8 cellular contexts compared by ENCODE assay signal in the genomic region with DNA sequence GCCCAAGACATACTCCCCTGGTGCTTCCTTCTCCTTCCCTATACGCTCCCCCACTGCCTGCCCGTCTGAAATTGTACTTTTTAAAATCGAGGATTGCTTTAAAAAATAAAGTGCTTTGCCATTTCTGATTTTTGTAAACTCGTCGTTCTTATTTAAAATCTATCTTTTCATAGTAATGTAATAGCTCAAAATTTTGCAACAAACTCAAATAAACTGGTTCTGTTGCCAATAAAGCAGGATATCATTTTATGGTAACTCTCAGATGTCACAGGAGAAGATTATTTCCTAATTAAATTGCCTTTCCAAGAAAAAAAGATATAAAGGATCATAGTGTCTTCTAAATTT. TPM values are rescaled to one million over a fixed set of nuclear protein-coding genes. Genes with fewer than 3 reads are reported as not detected.
A peak's percentile ranks its signal among the peaks of the same experiment; 100 is the strongest.
DNase-seq lines count a peak whose midpoint lies in the region; ATAC-seq, FAIRE-seq and TF ChIP-seq lines count a peak whose summit lies in the region.

No MANE protein-coding gene starts in this region.

- no peaks in the 10 kb centered on the region for H3K9me3 ChIP-seq in A673 (ENCODE audit: low read depth, low read length, poor library complexity, severe bottlenecking)
- no peaks in the 10 kb centered on the region for H3K9me3 ChIP-seq in muscle layer of duodenum (ENCODE audit: control insufficient read depth in 1 of 2, low read length in 2 of 2)
- H3K9me3 ChIP-seq in aorta (ENCODE audit: control insufficient read depth, low read length), result no peaks in the 10 kb centered on the region

- H3K4me3 ChIP-seq in A673 (ENCODE audit: low read depth, low read length, poor library complexity, severe bottlenecking) (peak overlapping the region; percentile 57), choroid plexus epithelial cell (ENCODE audit: low read depth, low read length) (peak overlapping the region; percentile 67), muscle layer of duodenum (ENCODE audit: low read depth in 1 of 2, low read length in 2 of 2) (peak overlapping the region; percentile 62 to 79), aorta (ENCODE audit: low read length in 2 of 2) (peak overlapping the region in 1 of 2 donors; percentile 82)

- no peaks in the 10 kb centered on the region for H3K36me3 Mint-ChIP-seq in IgD-negative memory B cell

- BruUV-seq in A673 (replicated peaks; lab: Mats Ljungman, UMichigan), result no TSS peak

- H3K4me1 ChIP-seq in A673 (ENCODE audit: insufficient read depth, low read length, poor library complexity, severe bottlenecking), result peaks cover 4% of the 10 kb centered on the region
- peaks cover 6 to 10% of the 10 kb centered on the region in 2 donors for H3K4me1 ChIP-seq in muscle layer of duodenum (ENCODE audit: control insufficient read depth in 1 of 2, insufficient read depth in 2 of 2, low read length in 2 of 2)
- H3K4me1 ChIP-seq in aorta (ENCODE audit: control insufficient read depth in 1 of 2, insufficient read depth in 2 of 2, low read length in 2 of 2), result no peaks in the 10 kb centered on the region

- CTCF ChIA-PET in A673 (lab: Charles Lee), result no interaction called here

- H3K27me3 Mint-ChIP-seq in IgD-negative memory B cell, result peaks cover 11% of the 10 kb centered on the region

- H3K27me3 ChIP-seq in A673 (replicated peaks; ENCODE audit: insufficient read depth, low read depth, low read length, poor library complexity), result no peaks in the 10 kb centered on the region
- no peaks in the 10 kb centered on the region for H3K27me3 ChIP-seq in muscle layer of duodenum (ENCODE audit: low read depth, low read length)
- no peaks in the 10 kb centered on the region for H3K27me3 ChIP-seq in aorta (ENCODE audit: control insufficient read depth in 1 of 2, insufficient read depth in 2 of 2, low read length in 1 of 2)

- intact Hi-C loops in A673 (cut with micrococcal nuclease; ENCODE audit: unreplicated experiment), result loop anchor here (5.0 kb wide), 1 partner anchor 246 kb away; a partner anchor contains a TSS
- intact Hi-C loops in aorta (cut with DNase I), result loop anchor here in 1 of 2 donors (5.0 to 10.0 kb wide), 5 partner anchors 99 to 947 kb away; no protein-coding TSS in a partner anchor

- ATAC-seq in aorta (ENCODE audit: low FRiP score) (no peak), HG02840 (IDR thresholded peaks at IDR 0.05; ENCODE audit: low FRiP score, unreplicated experiment) (no peak)

- H3K4me3 Mint-ChIP-seq in IgD-negative memory B cell, result peak overlapping the region; percentile 89 to 94 (median 90)

- WGBS in aorta, 2 donors, result 1 to 2% methylated on average over 5 of the region's 5 CpGs

- peak overlapping the region; percentile 79 for H3K27ac ChIP-seq in A673 (ENCODE audit: low read depth, low read length, poor library complexity, severe bottlenecking)
- peak overlapping the region; percentile 77 for H3K27ac ChIP-seq in muscle layer of duodenum (ENCODE audit: low read length)
- peak overlapping the region in 1 of 2 donors; percentile 78 for H3K27ac ChIP-seq in aorta (ENCODE audit: low read depth in 1 of 2, low read length in 2 of 2)

- TF ChIP-seq CTCF in A673 (conservative IDR thresholded peaks at IDR 0.05; ENCODE audit: low read depth, low read length), result no peak
- TF ChIP-seq CTCF in choroid plexus epithelial cell (conservative IDR thresholded peaks at IDR 0.05; ENCODE audit: low read depth, low read length), result no peak

- H3K4me1 Mint-ChIP-seq in IgD-negative memory B cell, result peaks cover 6 to 19% (median 12%) of the 10 kb centered on the region in 3 donors

- H3K9me3 Mint-ChIP-seq in IgD-negative memory B cell, result peaks cover 0 to 2% (median 0%) of the 10 kb centered on the region in 3 donors

- FAIRE-seq in urothelium cell line (lab: Jason Lieb, UNC), result no peak

- POLR2A ChIA-PET in A673 (lab: Charles Lee; ENCODE audit: low non-redundant PET), result no interaction called here

- H3K36me3 ChIP-seq in A673 (ENCODE audit: insufficient read depth, low read length, poor library complexity, severe bottlenecking) (no peaks in the 10 kb centered on the region), muscle layer of duodenum (ENCODE audit: control insufficient read depth in 1 of 2, insufficient read depth in 2 of 2, low read length in 2 of 2) (no peaks in the 10 kb centered on the region), aorta (ENCODE audit: control insufficient read depth in 1 of 2, insufficient read depth in 2 of 2, low read length in 1 of 2) (no peaks in the 10 kb centered on the region)

- peak overlapping the region in 2 of 3 donors; percentile 80 to 83 for H3K27ac Mint-ChIP-seq in IgD-negative memory B cell

- DNase-seq in A673 (ENCODE audit: low spot score) (no peak), choroid plexus epithelial cell (ENCODE audit: low read depth) (no peak), aorta (no peak), urothelium cell line (ENCODE audit: low spot score) (no peak), mucosa of gallbladder (ENCODE audit: low spot score) (no peak)

RNA-seq across cellular contexts. Expression of a gene that starts 1.3 kb away (rescaled TPM):
- total RNA-seq in A673 (2021), result 31.0 and 36.4 TPM in 2 replicates
- 5.3 TPM for polyA plus RNA-seq in IgD-negative memory B cell
- 10 to 100 TPM; 26.1 to 33.7 TPM for total RNA-seq in aorta
- polyA plus RNA-seq in aorta, result 10 to 100 TPM in 1 of 2 donors, 1 to 10 TPM in 1; 8.3 to 18.3 TPM
- 51.2 TPM for total RNA-seq in mucosa of gallbladder
